In the genomic region with DNA sequence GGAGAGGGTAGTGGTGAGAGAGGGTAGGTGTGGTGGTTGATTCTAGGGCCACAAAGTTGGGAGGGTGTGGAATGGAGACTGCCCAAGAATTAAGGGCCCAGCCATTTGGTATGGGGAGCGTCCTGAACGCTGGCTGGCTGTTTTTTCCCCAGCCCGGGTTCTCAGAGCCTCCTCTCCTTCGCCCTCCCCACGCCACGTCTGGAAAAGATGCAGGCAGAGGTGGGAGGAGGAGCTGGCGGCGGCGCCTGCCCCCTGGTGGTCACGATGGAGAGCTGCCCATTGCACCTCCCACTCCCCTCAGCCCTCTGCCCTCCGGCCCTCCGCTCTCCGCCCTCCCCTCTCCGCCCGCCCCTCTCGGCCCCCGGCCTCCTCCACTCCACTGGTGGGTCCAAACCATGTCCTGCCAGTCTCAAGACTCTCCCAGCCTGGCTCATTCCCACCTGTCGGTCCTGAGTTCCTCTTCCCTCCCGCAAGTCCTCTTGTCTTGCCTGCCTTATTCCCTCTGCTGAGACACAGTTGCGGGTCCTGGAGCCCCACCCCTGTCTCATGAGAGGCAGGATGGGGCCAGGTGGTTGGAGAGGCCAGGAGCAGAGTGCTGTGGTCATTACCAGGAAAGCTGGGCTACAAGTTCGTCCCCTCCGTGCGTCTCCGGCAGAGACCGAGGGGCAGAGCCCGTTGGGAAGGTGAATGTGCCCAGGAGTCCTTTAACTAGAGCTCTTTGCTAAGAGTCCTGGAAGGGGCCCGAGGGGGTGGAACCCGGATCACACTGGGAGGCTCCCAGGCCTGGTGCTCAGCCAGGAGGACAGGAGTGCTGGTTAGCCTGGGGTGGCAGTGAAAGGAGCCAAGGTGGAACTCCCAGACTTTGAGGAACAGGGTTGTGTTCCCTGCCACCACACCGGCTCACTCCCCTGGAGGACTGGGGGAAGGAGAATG, we compare ENCODE assay signal across 1 cellular context.
TF ChIP-seq lines count a peak whose summit lies in the region.

No MANE protein-coding gene starts in this region.

TF ChIP-seq in HEK293, 187 proteins besides CTCF, POLR2A, EP300 and RAD21 (continued from another document and continues in another):
- TF ChIP-seq GLI4 (tag by site-specific recombination; IDR thresholded peaks at IDR 0.05) (no peak), OSR2 (tag by site-specific recombination; IDR thresholded peaks at IDR 0.05) (no peak), ZNF335 (tag by site-specific recombination; conservative IDR thresholded peaks at IDR 0.05) (no peak), ZNF223 (tag by site-specific recombination; IDR thresholded peaks at IDR 0.05) (0 out of 2 replicates have a peak, but pooled peaks have one; percentile 73), ZNF677 (tag by site-specific recombination; IDR thresholded peaks at IDR 0.05) (no peak), ZNF571 (tag by site-specific recombination; IDR thresholded peaks at IDR 0.05) (no peak), ZNF629 (tag by site-specific recombination; IDR thresholded peaks at IDR 0.05) (no peak; the same call in 1 of the 2 replicates), ZNF785 (tag by site-specific recombination; IDR thresholded peaks at IDR 0.05) (no peak), ZNF600 (tag by site-specific recombination; IDR thresholded peaks at IDR 0.05) (no peak), ZNF248 (tag by site-specific recombination; IDR thresholded peaks at IDR 0.05) (no peak), MEIS1 (CRISPR knock-in tag; IDR thresholded peaks at IDR 0.05; ENCODE audit: borderline replicate concordance) (no peak), ZNF19 (tag by site-specific recombination; IDR thresholded peaks at IDR 0.05; ENCODE audit: low read depth) (no peak), ZSCAN16 (tag by site-specific recombination; IDR thresholded peaks at IDR 0.05) (peak; percentile 87), ZNF404 (tag by site-specific recombination; IDR thresholded peaks at IDR 0.05) (no peak), EGR2 (tag by site-specific recombination; IDR thresholded peaks at IDR 0.05; ENCODE audit: low read depth) (peak; percentile 93), ZNF132 (tag by site-specific recombination; IDR thresholded peaks at IDR 0.05; ENCODE audit: borderline replicate concordance) (no peak), BCL11A (tag by site-specific recombination; IDR thresholded peaks at IDR 0.05; ENCODE audit: low read depth) (no peak), ZNF169 (tag by site-specific recombination; IDR thresholded peaks at IDR 0.05) (no peak), ZNF791 (tag by site-specific recombination; IDR thresholded peaks at IDR 0.05) (no peak), ZNF37A (tag by site-specific recombination; IDR thresholded peaks at IDR 0.05) (no peak), ZNF670 (tag by site-specific recombination; IDR thresholded peaks at IDR 0.05; ENCODE audit: low read depth) (no peak), ZNF341 (tag by site-specific recombination; IDR thresholded peaks at IDR 0.05; ENCODE audit: low read depth) (no peak), ZIC2 (tag by site-specific recombination; IDR thresholded peaks at IDR 0.05) (no peak), WT1 (tag by site-specific recombination; IDR thresholded peaks at IDR 0.05) (no peak; the same call in 1 of the 2 replicates), SALL2 (tag by site-specific recombination; IDR thresholded peaks at IDR 0.05; ENCODE audit: borderline replicate concordance) (no peak), ZNF654 (tag by site-specific recombination; IDR thresholded peaks at IDR 0.05; ENCODE audit: low read depth) (peak; percentile 60), HOXD13 (CRISPR knock-in tag; IDR thresholded peaks at IDR 0.05; ENCODE audit: borderline replicate concordance) (no peak), ZBTB17 (tag by site-specific recombination; IDR thresholded peaks at IDR 0.05) (peak; percentile 59)
- TF ChIP-seq, protein P1, sequence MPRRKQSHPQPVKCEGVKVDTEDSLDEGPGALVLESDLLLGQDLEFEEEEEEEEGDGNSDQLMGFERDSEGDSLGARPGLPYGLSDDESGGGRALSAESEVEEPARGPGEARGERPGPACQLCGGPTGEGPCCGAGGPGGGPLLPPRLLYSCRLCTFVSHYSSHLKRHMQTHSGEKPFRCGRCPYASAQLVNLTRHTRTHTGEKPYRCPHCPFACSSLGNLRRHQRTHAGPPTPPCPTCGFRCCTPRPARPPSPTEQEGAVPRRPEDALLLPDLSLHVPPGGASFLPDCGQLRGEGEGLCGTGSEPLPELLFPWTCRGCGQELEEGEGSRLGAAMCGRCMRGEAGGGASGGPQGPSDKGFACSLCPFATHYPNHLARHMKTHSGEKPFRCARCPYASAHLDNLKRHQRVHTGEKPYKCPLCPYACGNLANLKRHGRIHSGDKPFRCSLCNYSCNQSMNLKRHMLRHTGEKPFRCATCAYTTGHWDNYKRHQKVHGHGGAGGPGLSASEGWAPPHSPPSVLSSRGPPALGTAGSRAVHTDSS (tag by site-specific recombination; IDR thresholded peaks at IDR 0.05), result no peak
- TF ChIP-seq, protein P2, sequence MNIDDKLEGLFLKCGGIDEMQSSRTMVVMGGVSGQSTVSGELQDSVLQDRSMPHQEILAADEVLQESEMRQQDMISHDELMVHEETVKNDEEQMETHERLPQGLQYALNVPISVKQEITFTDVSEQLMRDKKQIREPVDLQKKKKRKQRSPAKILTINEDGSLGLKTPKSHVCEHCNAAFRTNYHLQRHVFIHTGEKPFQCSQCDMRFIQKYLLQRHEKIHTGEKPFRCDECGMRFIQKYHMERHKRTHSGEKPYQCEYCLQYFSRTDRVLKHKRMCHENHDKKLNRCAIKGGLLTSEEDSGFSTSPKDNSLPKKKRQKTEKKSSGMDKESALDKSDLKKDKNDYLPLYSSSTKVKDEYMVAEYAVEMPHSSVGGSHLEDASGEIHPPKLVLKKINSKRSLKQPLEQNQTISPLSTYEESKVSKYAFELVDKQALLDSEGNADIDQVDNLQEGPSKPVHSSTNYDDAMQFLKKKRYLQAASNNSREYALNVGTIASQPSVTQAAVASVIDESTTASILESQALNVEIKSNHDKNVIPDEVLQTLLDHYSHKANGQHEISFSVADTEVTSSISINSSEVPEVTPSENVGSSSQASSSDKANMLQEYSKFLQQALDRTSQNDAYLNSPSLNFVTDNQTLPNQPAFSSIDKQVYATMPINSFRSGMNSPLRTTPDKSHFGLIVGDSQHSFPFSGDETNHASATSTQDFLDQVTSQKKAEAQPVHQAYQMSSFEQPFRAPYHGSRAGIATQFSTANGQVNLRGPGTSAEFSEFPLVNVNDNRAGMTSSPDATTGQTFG (tag by site-specific recombination; IDR thresholded peaks at IDR 0.05; ENCODE audit: borderline replicate concordance), result no peak
- TF ChIP-seq, protein P3, sequence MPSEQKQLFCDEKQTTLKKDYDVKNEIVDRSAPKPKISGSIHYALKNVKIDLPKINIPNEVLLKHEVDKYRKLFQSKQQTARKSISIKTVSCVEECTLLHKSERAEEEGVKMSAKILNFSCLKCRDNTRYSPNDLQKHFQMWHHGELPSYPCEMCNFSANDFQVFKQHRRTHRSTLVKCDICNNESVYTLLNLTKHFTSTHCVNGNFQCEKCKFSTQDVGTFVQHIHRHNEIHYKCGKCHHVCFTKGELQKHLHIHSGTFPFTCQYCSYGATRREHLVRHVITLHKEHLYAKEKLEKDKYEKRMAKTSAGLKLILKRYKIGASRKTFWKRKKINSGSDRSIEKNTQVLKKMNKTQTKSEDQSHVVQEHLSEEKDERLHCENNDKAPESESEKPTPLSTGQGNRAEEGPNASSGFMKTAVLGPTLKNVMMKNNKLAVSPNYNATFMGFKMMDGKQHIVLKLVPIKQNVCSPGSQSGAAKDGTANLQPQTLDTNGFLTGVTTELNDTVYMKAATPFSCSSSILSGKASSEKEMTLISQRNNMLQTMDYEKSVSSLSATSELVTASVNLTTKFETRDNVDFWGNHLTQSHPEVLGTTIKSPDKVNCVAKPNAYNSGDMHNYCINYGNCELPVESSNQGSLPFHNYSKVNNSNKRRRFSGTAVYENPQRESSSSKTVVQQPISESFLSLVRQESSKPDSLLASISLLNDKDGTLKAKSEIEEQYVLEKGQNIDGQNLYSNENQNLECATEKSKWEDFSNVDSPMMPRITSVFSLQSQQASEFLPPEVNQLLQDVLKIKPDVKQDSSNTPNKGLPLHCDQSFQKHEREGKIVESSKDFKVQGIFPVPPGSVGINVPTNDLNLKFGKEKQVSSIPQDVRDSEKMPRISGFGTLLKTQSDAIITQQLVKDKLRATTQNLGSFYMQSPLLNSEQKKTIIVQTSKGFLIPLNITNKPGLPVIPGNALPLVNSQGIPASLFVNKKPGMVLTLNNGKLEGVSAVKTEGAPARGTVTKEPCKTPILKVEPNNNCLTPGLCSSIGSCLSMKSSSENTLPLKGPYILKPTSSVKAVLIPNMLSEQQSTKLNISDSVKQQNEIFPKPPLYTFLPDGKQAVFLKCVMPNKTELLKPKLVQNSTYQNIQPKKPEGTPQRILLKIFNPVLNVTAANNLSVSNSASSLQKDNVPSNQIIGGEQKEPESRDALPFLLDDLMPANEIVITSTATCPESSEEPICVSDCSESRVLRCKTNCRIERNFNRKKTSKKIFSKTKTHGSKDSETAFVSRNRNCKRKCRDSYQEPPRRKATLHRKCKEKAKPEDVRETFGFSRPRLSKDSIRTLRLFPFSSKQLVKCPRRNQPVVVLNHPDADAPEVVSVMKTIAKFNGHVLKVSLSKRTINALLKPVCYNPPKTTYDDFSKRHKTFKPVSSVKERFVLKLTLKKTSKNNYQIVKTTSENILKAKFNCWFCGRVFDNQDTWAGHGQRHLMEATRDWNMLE (tag by site-specific recombination; conservative IDR thresholded peaks at IDR 0.05; ENCODE audit: low read depth), result no peak
- TF ChIP-seq, protein P4, sequence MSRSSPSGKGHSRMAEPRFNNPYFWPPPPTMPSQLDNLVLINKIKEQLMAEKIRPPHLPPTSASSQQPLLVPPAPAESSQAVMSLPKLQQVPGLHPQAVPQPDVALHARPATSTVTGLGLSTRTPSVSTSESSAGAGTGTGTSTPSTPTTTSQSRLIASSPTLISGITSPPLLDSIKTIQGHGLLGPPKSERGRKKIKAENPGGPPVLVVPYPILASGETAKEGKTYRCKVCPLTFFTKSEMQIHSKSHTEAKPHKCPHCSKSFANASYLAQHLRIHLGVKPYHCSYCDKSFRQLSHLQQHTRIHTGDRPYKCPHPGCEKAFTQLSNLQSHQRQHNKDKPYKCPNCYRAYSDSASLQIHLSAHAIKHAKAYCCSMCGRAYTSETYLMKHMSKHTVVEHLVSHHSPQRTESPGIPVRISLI (tag by site-specific recombination; IDR thresholded peaks at IDR 0.05), result no peak
- TF ChIP-seq, protein P5, sequence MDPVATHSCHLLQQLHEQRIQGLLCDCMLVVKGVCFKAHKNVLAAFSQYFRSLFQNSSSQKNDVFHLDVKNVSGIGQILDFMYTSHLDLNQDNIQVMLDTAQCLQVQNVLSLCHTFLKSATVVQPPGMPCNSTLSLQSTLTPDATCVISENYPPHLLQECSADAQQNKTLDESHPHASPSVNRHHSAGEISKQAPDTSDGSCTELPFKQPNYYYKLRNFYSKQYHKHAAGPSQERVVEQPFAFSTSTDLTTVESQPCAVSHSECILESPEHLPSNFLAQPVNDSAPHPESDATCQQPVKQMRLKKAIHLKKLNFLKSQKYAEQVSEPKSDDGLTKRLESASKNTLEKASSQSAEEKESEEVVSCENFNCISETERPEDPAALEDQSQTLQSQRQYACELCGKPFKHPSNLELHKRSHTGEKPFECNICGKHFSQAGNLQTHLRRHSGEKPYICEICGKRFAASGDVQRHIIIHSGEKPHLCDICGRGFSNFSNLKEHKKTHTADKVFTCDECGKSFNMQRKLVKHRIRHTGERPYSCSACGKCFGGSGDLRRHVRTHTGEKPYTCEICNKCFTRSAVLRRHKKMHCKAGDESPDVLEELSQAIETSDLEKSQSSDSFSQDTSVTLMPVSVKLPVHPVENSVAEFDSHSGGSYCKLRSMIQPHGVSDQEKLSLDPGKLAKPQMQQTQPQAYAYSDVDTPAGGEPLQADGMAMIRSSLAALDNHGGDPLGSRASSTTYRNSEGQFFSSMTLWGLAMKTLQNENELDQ (tag by site-specific recombination; IDR thresholded peaks at IDR 0.05; ENCODE audit: low read depth), result no peak
- TF ChIP-seq, protein P6, sequence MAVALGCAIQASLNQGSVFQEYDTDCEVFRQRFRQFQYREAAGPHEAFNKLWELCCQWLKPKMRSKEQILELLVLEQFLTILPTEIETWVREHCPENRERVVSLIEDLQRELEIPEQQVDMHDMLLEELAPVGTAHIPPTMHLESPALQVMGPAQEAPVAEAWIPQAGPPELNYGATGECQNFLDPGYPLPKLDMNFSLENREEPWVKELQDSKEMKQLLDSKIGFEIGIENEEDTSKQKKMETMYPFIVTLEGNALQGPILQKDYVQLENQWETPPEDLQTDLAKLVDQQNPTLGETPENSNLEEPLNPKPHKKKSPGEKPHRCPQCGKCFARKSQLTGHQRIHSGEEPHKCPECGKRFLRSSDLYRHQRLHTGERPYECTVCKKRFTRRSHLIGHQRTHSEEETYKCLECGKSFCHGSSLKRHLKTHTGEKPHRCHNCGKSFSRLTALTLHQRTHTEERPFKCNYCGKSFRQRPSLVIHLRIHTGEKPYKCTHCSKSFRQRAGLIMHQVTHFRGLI (tag by site-specific recombination; IDR thresholded peaks at IDR 0.05), result no peak
- TF ChIP-seq, protein P7, sequence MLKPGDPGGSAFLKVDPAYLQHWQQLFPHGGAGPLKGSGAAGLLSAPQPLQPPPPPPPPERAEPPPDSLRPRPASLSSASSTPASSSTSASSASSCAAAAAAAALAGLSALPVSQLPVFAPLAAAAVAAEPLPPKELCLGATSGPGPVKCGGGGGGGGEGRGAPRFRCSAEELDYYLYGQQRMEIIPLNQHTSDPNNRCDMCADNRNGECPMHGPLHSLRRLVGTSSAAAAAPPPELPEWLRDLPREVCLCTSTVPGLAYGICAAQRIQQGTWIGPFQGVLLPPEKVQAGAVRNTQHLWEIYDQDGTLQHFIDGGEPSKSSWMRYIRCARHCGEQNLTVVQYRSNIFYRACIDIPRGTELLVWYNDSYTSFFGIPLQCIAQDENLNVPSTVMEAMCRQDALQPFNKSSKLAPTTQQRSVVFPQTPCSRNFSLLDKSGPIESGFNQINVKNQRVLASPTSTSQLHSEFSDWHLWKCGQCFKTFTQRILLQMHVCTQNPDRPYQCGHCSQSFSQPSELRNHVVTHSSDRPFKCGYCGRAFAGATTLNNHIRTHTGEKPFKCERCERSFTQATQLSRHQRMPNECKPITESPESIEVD (tag by site-specific recombination; IDR thresholded peaks at IDR 0.05), result no peak
- TF ChIP-seq, protein P8, sequence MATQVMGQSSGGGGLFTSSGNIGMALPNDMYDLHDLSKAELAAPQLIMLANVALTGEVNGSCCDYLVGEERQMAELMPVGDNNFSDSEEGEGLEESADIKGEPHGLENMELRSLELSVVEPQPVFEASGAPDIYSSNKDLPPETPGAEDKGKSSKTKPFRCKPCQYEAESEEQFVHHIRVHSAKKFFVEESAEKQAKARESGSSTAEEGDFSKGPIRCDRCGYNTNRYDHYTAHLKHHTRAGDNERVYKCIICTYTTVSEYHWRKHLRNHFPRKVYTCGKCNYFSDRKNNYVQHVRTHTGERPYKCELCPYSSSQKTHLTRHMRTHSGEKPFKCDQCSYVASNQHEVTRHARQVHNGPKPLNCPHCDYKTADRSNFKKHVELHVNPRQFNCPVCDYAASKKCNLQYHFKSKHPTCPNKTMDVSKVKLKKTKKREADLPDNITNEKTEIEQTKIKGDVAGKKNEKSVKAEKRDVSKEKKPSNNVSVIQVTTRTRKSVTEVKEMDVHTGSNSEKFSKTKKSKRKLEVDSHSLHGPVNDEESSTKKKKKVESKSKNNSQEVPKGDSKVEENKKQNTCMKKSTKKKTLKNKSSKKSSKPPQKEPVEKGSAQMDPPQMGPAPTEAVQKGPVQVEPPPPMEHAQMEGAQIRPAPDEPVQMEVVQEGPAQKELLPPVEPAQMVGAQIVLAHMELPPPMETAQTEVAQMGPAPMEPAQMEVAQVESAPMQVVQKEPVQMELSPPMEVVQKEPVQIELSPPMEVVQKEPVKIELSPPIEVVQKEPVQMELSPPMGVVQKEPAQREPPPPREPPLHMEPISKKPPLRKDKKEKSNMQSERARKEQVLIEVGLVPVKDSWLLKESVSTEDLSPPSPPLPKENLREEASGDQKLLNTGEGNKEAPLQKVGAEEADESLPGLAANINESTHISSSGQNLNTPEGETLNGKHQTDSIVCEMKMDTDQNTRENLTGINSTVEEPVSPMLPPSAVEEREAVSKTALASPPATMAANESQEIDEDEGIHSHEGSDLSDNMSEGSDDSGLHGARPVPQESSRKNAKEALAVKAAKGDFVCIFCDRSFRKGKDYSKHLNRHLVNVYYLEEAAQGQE (tag by site-specific recombination; IDR thresholded peaks at IDR 0.05), result no peak
